ENCODE assay signal across 16 cellular contexts in the genomic region with DNA sequence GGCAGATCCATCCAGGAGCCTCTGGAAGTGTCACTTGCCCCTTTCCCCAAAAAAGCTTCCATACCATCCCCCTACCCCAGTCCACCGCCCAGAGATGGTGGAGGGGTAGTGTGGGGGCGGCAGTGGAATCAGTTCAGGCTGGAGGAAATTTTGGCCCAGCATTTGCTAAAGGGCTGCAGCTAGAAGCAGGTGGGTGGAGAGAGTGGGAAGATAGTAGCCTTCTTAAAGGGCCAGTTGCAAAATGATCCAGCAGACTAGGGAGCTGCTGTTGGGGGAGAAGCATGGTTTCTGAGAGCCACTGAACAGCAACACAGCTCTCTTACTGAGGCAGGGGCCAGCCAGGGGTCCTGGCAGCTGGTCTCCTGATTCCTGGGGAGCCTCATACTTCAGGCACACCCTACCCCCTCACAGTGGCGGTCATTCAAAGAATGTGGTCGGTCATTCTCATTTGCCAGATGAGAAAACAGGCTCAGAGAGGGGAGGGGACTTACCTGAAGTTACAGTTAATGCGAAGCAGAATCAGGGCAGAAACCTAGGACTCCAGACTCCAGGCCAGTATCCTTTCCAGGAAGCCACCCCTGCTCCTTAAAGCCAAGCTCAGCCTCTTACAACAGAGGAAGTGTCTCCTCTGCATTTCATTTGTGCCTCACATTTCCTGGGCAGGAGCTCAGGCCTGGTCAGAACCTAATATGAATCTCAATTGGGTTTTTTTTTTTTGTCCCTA. TPM values are rescaled to one million over a fixed set of nuclear protein-coding genes. Genes with fewer than 3 reads are reported as not detected.
DNase-seq lines count a peak whose midpoint lies in the region; ATAC-seq, FAIRE-seq and TF ChIP-seq lines count a peak whose summit lies in the region.
"Had no signal": no experiment of that assay in that cellular context is flagged by ENCODE, and none has a peak within 500 bp of the region (broad histone marks: within the 10 kb centered on the region; RNA-seq: fewer than 3 reads in every experiment).

No MANE protein-coding gene starts in this region.

- H3K9me3 ChIP-seq in K562 (replicated peaks; ENCODE audit: control insufficient read depth, insufficient read depth, low read depth, low read length) = no peaks in the 10 kb centered on the region
- H3K9me3 ChIP-seq: heart left ventricle had no signal

- 28% methylated on average over 5 of the region's 5 CpGs for WGBS in K562 (ENCODE audit: insufficient coverage, low coverage, missing lambda C conversion rate)

- POLR2A ChIA-PET in K562 (lab: Yijun Ruan, JAX) = interaction anchor here (0.6 to 1.1 kb wide), 3 partner anchors 29 to 143 kb away, joined by 3 read pairs; no protein-coding TSS in a partner anchor

- TF ChIP-seq CTCF in K562 (IDR thresholded peaks at IDR 0.05 in 2 of 3, conservative IDR thresholded peaks at IDR 0.05 in 1 of 3; ENCODE audit: insufficient read depth in 2 of 3, low read depth in 1 of 3, low read length in 3 of 3) (no peak), type B pancreatic cell (conservative IDR thresholded peaks at IDR 0.05) (no peak)

- no peak for TF ChIP-seq POLR2A in K562 (conservative IDR thresholded peaks at IDR 0.05)
- TF ChIP-seq POLR2A in GM12892 (IDR thresholded peaks at IDR 0.05; ENCODE audit: low read depth, low read length) = no peak

- no peak for ATAC-seq in activated naive CD8-positive, alpha-beta T cell treated with anti-CD3 and anti-CD28 coated beads, Interleukin-2, amount 50 U/mL, for 24 hours
- peak; percentile 75 for ATAC-seq in K562
- ATAC-seq: esophagus mucosa; stimulated activated memory B cell treated with anti-CD40 and anti-IgM and Interleukin-4, amounts not matched to agents 10 μg/mL and 1 μg/mL and 100 μg/mL, for 72 hours; T-helper 17 cell had no signal

- TF ChIP-seq EP300 in K562 (IDR thresholded peaks at IDR 0.05; ENCODE audit: low read length) = no peak

- H4K20me1 ChIP-seq in K562 (replicated peaks; ENCODE audit: control insufficient read depth, insufficient read depth, low read length) = 0 out of 2 replicates have a peak, but pooled peaks cover 7% of the 10 kb centered on the region

- peaks cover 3% of the 10 kb centered on the region for H3K9me1 ChIP-seq in K562 (ENCODE audit: control insufficient read depth, insufficient read depth, low read length)

- intact Hi-C loops in K562 (cut with micrococcal nuclease) = no loop called here

- H3K36me3 ChIP-seq in K562 (ENCODE audit: control insufficient read depth, insufficient read depth, low read length) = peaks cover under 1% of the 10 kb centered on the region; the same call in 2 of the 3 replicates

- no peak overlapping the region for H3K4me3 ChIP-seq in K562
- H3K4me3 ChIP-seq: heart left ventricle had no signal

- H3K4me1 ChIP-seq in K562 (replicated peaks in 1 of 2; ENCODE audit: control insufficient read depth in 2 of 2, insufficient read depth in 2 of 2, low read length in 2 of 2) = peaks cover 9 to 25% of the 10 kb centered on the region in 2 experiments; a peak in 4 of 5 replicates

- H3K4me1 Mint-ChIP-seq in activated naive CD8-positive, alpha-beta T cell (ENCODE audit: low read depth) = peaks cover 19% of the 10 kb centered on the region
- H3K4me1 Mint-ChIP-seq in activated naive CD8-positive, alpha-beta T cell treated with anti-CD3 and anti-CD28 coated beads, Interleukin-2, amount 50 U/mL, for 24 hours = peaks cover 23% of the 10 kb centered on the region
- peaks cover 16% of the 10 kb centered on the region for H3K4me1 Mint-ChIP-seq in type B pancreatic cell (ENCODE audit: unreplicated experiment)

- H3K79me2 ChIP-seq in K562 (ENCODE audit: control insufficient read depth, insufficient read depth, low read length) = no peaks in the 10 kb centered on the region

- no peak for DNase-seq in activated naive CD8-positive, alpha-beta T cell treated with anti-CD3 and anti-CD28 coated beads, Interleukin-2, amount 50 U/mL, for 24 hours
- DNase-seq in K562 (ENCODE audit: extremely low read depth in 1 of 4, low spot score in 3 of 4) (peak in 3 of 4 experiments; percentile 18 to 52 (median 49)), type B pancreatic cell (ENCODE audit: extremely low spot score, unreplicated experiment) (no peak), GM12892 (ENCODE audit: insufficient read length) (no peak), NCI-H748 treated with DMSO at 0.1 percent for 48 hours (lab: John Stamatoyannopoulos, UW) (no peak), NCI-H2081 treated with DMSO at 0.1 percent for 48 hours (lab: John Stamatoyannopoulos, UW) (no peak)
- DNase-seq: activated CD4-positive, alpha-beta T cell treated with anti-CD3 and anti-CD28 coated beads, Interleukin-2, amount 10 ng/mL, durations not matched to agents 7 days and 5 days; heart left ventricle; kidney glomerular epithelial cell; NCI-H2171; T-helper 17 cell had no signal

- TF ChIP-seq RAD21 in K562 (CRISPR knock-in tag; conservative IDR thresholded peaks at IDR 0.05 in 1 of 2, IDR thresholded peaks at IDR 0.05 in 1 of 2) = no peak

- H3K27me3 ChIP-seq in K562 (ENCODE audit: control insufficient read depth in 2 of 2, insufficient read depth in 2 of 2, low read length in 2 of 2) = no peaks in the 10 kb centered on the region
- no peaks in the 10 kb centered on the region for H3K27me3 ChIP-seq in layer of hippocampus (ENCODE audit: control insufficient read depth, insufficient read depth, low read length)

- H3K27ac ChIP-seq in K562 (ENCODE audit: extremely low read depth, low read depth, low read length) (peak overlapping the region; percentile 57; the same call in 2 of the 3 replicates), layer of hippocampus (ENCODE audit: low read depth, low read length) (peak overlapping the region; percentile 63)
- H3K27ac ChIP-seq: heart left ventricle had no signal

- peaks cover 2% of the 10 kb centered on the region for H3K36me3 Mint-ChIP-seq in activated naive CD8-positive, alpha-beta T cell
- H3K36me3 Mint-ChIP-seq in activated naive CD8-positive, alpha-beta T cell treated with anti-CD3 and anti-CD28 coated beads, Interleukin-2, amount 50 U/mL, for 24 hours (ENCODE audit: low read depth) = peaks cover 7% of the 10 kb centered on the region
- H3K36me3 Mint-ChIP-seq in type B pancreatic cell = no peaks in the 10 kb centered on the region

- no peak overlapping the region for H3K4me2 ChIP-seq in K562 (ENCODE audit: insufficient read depth, low read length)

- in situ Hi-C loops in K562 (cut with MboI) = no loop called here

- H3K4me3 Mint-ChIP-seq in activated naive CD8-positive, alpha-beta T cell = no peak overlapping the region
- H3K4me3 Mint-ChIP-seq in activated naive CD8-positive, alpha-beta T cell treated with anti-CD3 and anti-CD28 coated beads, Interleukin-2, amount 50 U/mL, for 24 hours = no peak overlapping the region
- no peak overlapping the region for H3K4me3 Mint-ChIP-seq in type B pancreatic cell
- H3K4me3 Mint-ChIP-seq: activated CD4-positive, alpha-beta T cell treated with anti-CD3 and anti-CD28 coated beads, Interleukin-2, amount 10 ng/mL, durations not matched to agents 7 days and 5 days; stimulated activated memory B cell treated with anti-CD40 and anti-IgM and Interleukin-4, amounts not matched to agents 10 μg/mL and 1 μg/mL and 100 μg/mL, for 72 hours; T-helper 17 cell had no signal

- peak overlapping the region; percentile 41; the same call in 1 of the 2 replicates for H2AFZ ChIP-seq in K562 (ENCODE audit: low read depth, low read length)

- peak; percentile 83 for FAIRE-seq in K562 (lab: Jason Lieb, UNC)
- FAIRE-seq in GM12892 (lab: Jason Lieb, UNC) = no peak
- FAIRE-seq: H54 had no signal

- BruUV-seq in K562 (replicated peaks; lab: Mats Ljungman, UMichigan) = no TSS peak

- H3K27ac Mint-ChIP-seq in activated naive CD8-positive, alpha-beta T cell = peak overlapping the region; percentile 46
- H3K27ac Mint-ChIP-seq in activated naive CD8-positive, alpha-beta T cell treated with anti-CD3 and anti-CD28 coated beads, Interleukin-2, amount 50 U/mL, for 24 hours = no peak overlapping the region
- peak overlapping the region; percentile 18 for H3K27ac Mint-ChIP-seq in type B pancreatic cell
- H3K27ac Mint-ChIP-seq: activated CD4-positive, alpha-beta T cell treated with anti-CD3 and anti-CD28 coated beads, Interleukin-2, amount 10 ng/mL, durations not matched to agents 7 days and 5 days; stimulated activated memory B cell treated with anti-CD40 and anti-IgM and Interleukin-4, amounts not matched to agents 10 μg/mL and 1 μg/mL and 100 μg/mL, for 72 hours; T-helper 17 cell had no signal

- peak overlapping the region in 1 of 2 experiments; percentile 70; a peak in 2 of 4 replicates for H3K9ac ChIP-seq in K562 (ENCODE audit: insufficient read depth in 1 of 2, low read depth in 2 of 2, low read length in 2 of 2)

- CTCF ChIA-PET in K562 (lab: Yijun Ruan, JAX; ENCODE audit: low intra/inter-chr PET ratio) = no interaction called here

- no peaks in the 10 kb centered on the region for H3K9me3 Mint-ChIP-seq in activated naive CD8-positive, alpha-beta T cell (ENCODE audit: low read depth)
- no peaks in the 10 kb centered on the region for H3K9me3 Mint-ChIP-seq in activated naive CD8-positive, alpha-beta T cell treated with anti-CD3 and anti-CD28 coated beads, Interleukin-2, amount 50 U/mL, for 24 hours
- no peaks in the 10 kb centered on the region for H3K9me3 Mint-ChIP-seq in type B pancreatic cell
- H3K9me3 Mint-ChIP-seq: activated CD4-positive, alpha-beta T cell treated with anti-CD3 and anti-CD28 coated beads, Interleukin-2, amount 10 ng/mL, durations not matched to agents 7 days and 5 days; stimulated activated memory B cell treated with anti-CD40 and anti-IgM and Interleukin-4, amounts not matched to agents 10 μg/mL and 1 μg/mL and 100 μg/mL, for 72 hours had no signal

- no peaks in the 10 kb centered on the region for H3K27me3 Mint-ChIP-seq in activated naive CD8-positive, alpha-beta T cell
- no peaks in the 10 kb centered on the region for H3K27me3 Mint-ChIP-seq in activated naive CD8-positive, alpha-beta T cell treated with anti-CD3 and anti-CD28 coated beads, Interleukin-2, amount 50 U/mL, for 24 hours
- H3K27me3 Mint-ChIP-seq in type B pancreatic cell = peaks cover 16% of the 10 kb centered on the region
- H3K27me3 Mint-ChIP-seq: activated CD4-positive, alpha-beta T cell treated with anti-CD3 and anti-CD28 coated beads, Interleukin-2, amount 10 ng/mL, durations not matched to agents 7 days and 5 days; T-helper 17 cell had no signal

RNA-seq across cellular contexts. Expression of gene SEC14L2, which starts 5.4 kb away (rescaled TPM):
- 0.44 and 0.46 TPM in 2 replicates for total RNA-seq in K562 (2011; cell fraction: chromatin; rRNA removed; ENCODE audit: low replicate concordance)
- 0.67 and 1.1 TPM in 2 replicates for total RNA-seq in K562 (2011; cell fraction: nucleolus; rRNA removed)
- 0.81 and 1.2 TPM in 2 replicates for total RNA-seq in K562 (2011; cell fraction: nucleoplasm; rRNA removed)
- total RNA-seq in K562 (2014; rRNA removed) = 0.05 and 0.08 TPM in 2 replicates
- 0.04 and 0.06 TPM in 2 replicates for total RNA-seq in K562 (2014; rRNA removed; fragmentation: Illumina TruSeq; extraction: Trizol)
- total RNA-seq in K562 (2015; rRNA removed; fragmentation: Illumina TruSeq; extraction: Trizol) = 0.11 TPM in 2 replicates
- 0.04 and 0.16 TPM in 2 replicates for total RNA-seq in K562 (2021)
- polyA plus RNA-seq in K562 (2011; rRNA removed) = 0.07 and 0.11 TPM in 2 replicates
- 0.03 and 0.07 TPM in 2 replicates for polyA plus RNA-seq in K562 (2011; cell fraction: cytosol; rRNA removed)
- polyA plus RNA-seq in K562 (2011; cell fraction: nucleus; rRNA removed) = 0.23 and 0.29 TPM in 2 replicates
- polyA plus RNA-seq in K562 (2012) = 0.36 and 0.39 TPM in 2 replicates
- 0.06 and 0.12 TPM in 2 replicates for polyA plus RNA-seq in K562 (2014; fragmentation: Illumina TruSeq; extraction: Trizol)
- polyA plus RNA-seq in K562 (2014; fragmentation: Nextera tagmentation; extraction: Ambion mirVana) = under 1 TPM; 0.10 to 0.17 TPM
- polyA plus RNA-seq in K562 (2014; rRNA removed) = 0.03 TPM in 1 of 2 replicates, not detected in the other
- 0.21 and 0.46 TPM in 2 replicates for polyA minus RNA-seq in K562 (2011; rRNA and poly(A)+ RNA removed)
- polyA minus RNA-seq in K562 (2011; cell fraction: cytosol; rRNA and poly(A)+ RNA removed) = not detected in 2 replicates
- 0.54 and 1.3 TPM in 2 replicates for polyA minus RNA-seq in K562 (2011; cell fraction: nucleus; rRNA and poly(A)+ RNA removed)
- 7.9 and 9.6 TPM in 2 replicates for total RNA-seq in type B pancreatic cell (ENCODE audit: low replicate concordance)
- 2.9 TPM for polyA plus RNA-seq in GM12892 (2012; ENCODE audit: missing spikeins)

RNA-seq across cellular contexts. Expression of gene RNF215, which starts 15.0 kb away (rescaled TPM):
- 27.4 and 48.7 TPM in 2 replicates for total RNA-seq in K562 (2011; cell fraction: chromatin; rRNA removed; ENCODE audit: low replicate concordance)
- total RNA-seq in K562 (2011; cell fraction: nucleolus; rRNA removed) = 28.0 and 30.2 TPM in 2 replicates
- total RNA-seq in K562 (2011; cell fraction: nucleoplasm; rRNA removed) = 20.8 and 23.6 TPM in 2 replicates
- total RNA-seq in K562 (2014; rRNA removed) (4.0 and 4.7 TPM in 2 replicates), K562 (2014; rRNA removed; fragmentation: Illumina TruSeq; extraction: Trizol) (1.7 and 2.7 TPM in 2 replicates), K562 (2015; rRNA removed; fragmentation: Illumina TruSeq; extraction: Trizol) (2.2 and 2.3 TPM in 2 replicates), K562 (2021) (6.8 and 9.2 TPM in 2 replicates), type B pancreatic cell (ENCODE audit: low replicate concordance) (16.9 and 29.2 TPM in 2 replicates)
- polyA plus RNA-seq in K562 (2011; rRNA removed) (5.6 and 7.1 TPM in 2 replicates), K562 (2014; fragmentation: Illumina TruSeq; extraction: Trizol) (2.1 and 3.9 TPM in 2 replicates), K562 (2014; fragmentation: Nextera tagmentation; extraction: Ambion mirVana) (under 1 TPM; 0.08 to 0.10 TPM), K562 (2014; rRNA removed) (7.2 and 9.8 TPM in 2 replicates)
- polyA plus RNA-seq in K562 (2011; cell fraction: cytosol; rRNA removed) = 5.7 and 6.6 TPM in 2 replicates
- 45.1 and 65.6 TPM in 2 replicates for polyA plus RNA-seq in K562 (2011; cell fraction: nucleus; rRNA removed)
- 4.8 and 8.3 TPM in 2 replicates for polyA plus RNA-seq in K562 (2012)
- 2.4 and 4.7 TPM in 2 replicates for polyA minus RNA-seq in K562 (2011; rRNA and poly(A)+ RNA removed)
- polyA minus RNA-seq in K562 (2011; cell fraction: cytosol; rRNA and poly(A)+ RNA removed) = 4.0 and 6.6 TPM in 2 replicates
- polyA minus RNA-seq in K562 (2011; cell fraction: nucleus; rRNA and poly(A)+ RNA removed) = 7.2 and 8.2 TPM in 2 replicates
- 5.6 TPM for polyA plus RNA-seq in GM12892 (2012; ENCODE audit: missing spikeins)

RNA-seq across cellular contexts. Expression of gene MTFP1, which starts 23.4 kb away (rescaled TPM):
- 10.0 and 26.7 TPM in 2 replicates for total RNA-seq in K562 (2011; cell fraction: chromatin; rRNA removed; ENCODE audit: low replicate concordance)
- 43.5 and 54.1 TPM in 2 replicates for total RNA-seq in K562 (2011; cell fraction: nucleolus; rRNA removed)
- 28.7 and 33.9 TPM in 2 replicates for total RNA-seq in K562 (2011; cell fraction: nucleoplasm; rRNA removed)
- total RNA-seq in K562 (2014; rRNA removed) (52.0 and 66.0 TPM in 2 replicates), K562 (2014; rRNA removed; fragmentation: Illumina TruSeq; extraction: Trizol) (25.2 and 30.1 TPM in 2 replicates), K562 (2015; rRNA removed; fragmentation: Illumina TruSeq; extraction: Trizol) (34.0 and 38.4 TPM in 2 replicates), K562 (2021) (43.3 and 45.8 TPM in 2 replicates), type B pancreatic cell (ENCODE audit: low replicate concordance) (16.1 and 20.6 TPM in 2 replicates)
- polyA plus RNA-seq in K562 (2011; rRNA removed) (24.0 and 37.7 TPM in 2 replicates), K562 (2014; fragmentation: Illumina TruSeq; extraction: Trizol) (22.5 and 35.0 TPM in 2 replicates), K562 (2014; fragmentation: Nextera tagmentation; extraction: Ambion mirVana) (10 to 100 TPM; 10.7 to 17.5 TPM), K562 (2014; rRNA removed) (41.8 and 42.0 TPM in 2 replicates)
- 52.1 and 102 TPM in 2 replicates for polyA plus RNA-seq in K562 (2011; cell fraction: cytosol; rRNA removed)
- polyA plus RNA-seq in K562 (2011; cell fraction: nucleus; rRNA removed) = 36.8 and 44.5 TPM in 2 replicates
- 37.8 and 39.6 TPM in 2 replicates for polyA plus RNA-seq in K562 (2012)
- polyA minus RNA-seq in K562 (2011; rRNA and poly(A)+ RNA removed) = 12.5 and 13.8 TPM in 2 replicates
- polyA minus RNA-seq in K562 (2011; cell fraction: cytosol; rRNA and poly(A)+ RNA removed) = 18.5 and 20.8 TPM in 2 replicates
- polyA minus RNA-seq in K562 (2011; cell fraction: nucleus; rRNA and poly(A)+ RNA removed) = 19.5 and 23.8 TPM in 2 replicates
- 53.5 TPM for polyA plus RNA-seq in GM12892 (2012; ENCODE audit: missing spikeins)

RNA-seq across cellular contexts. Expression of gene CCDC157, which starts 45.4 kb away (rescaled TPM):
- 1.1 and 2.6 TPM in 2 replicates for total RNA-seq in K562 (2011; cell fraction: chromatin; rRNA removed; ENCODE audit: low replicate concordance)
- total RNA-seq in K562 (2011; cell fraction: nucleolus; rRNA removed) = 2.2 and 2.4 TPM in 2 replicates
- total RNA-seq in K562 (2011; cell fraction: nucleoplasm; rRNA removed) = 1.3 and 1.4 TPM in 2 replicates
- total RNA-seq in K562 (2014; rRNA removed) = 1.00 and 1.0 TPM in 2 replicates
- total RNA-seq in K562 (2014; rRNA removed; fragmentation: Illumina TruSeq; extraction: Trizol) = 0.18 and 0.22 TPM in 2 replicates
- total RNA-seq in K562 (2015; rRNA removed; fragmentation: Illumina TruSeq; extraction: Trizol) = 0.34 and 0.47 TPM in 2 replicates
- 0.80 and 0.85 TPM in 2 replicates for total RNA-seq in K562 (2021)
- 1.3 and 1.4 TPM in 2 replicates for polyA plus RNA-seq in K562 (2011; rRNA removed)
- polyA plus RNA-seq in K562 (2011; cell fraction: cytosol; rRNA removed) = 2.2 and 3.5 TPM in 2 replicates
- polyA plus RNA-seq in K562 (2011; cell fraction: nucleus; rRNA removed) = 1.9 and 3.3 TPM in 2 replicates
- polyA plus RNA-seq in K562 (2012) = 0.96 and 1.1 TPM in 2 replicates
- 0.68 and 0.94 TPM in 2 replicates for polyA plus RNA-seq in K562 (2014; fragmentation: Illumina TruSeq; extraction: Trizol)
- polyA plus RNA-seq in K562 (2014; fragmentation: Nextera tagmentation; extraction: Ambion mirVana) = under 1 TPM; 0.04 to 0.18 TPM
- polyA plus RNA-seq in K562 (2014; rRNA removed) = 0.85 and 0.95 TPM in 2 replicates
- 0.33 and 0.46 TPM in 2 replicates for polyA minus RNA-seq in K562 (2011; rRNA and poly(A)+ RNA removed)
- polyA minus RNA-seq in K562 (2011; cell fraction: cytosol; rRNA and poly(A)+ RNA removed) = not detected in 2 replicates
- polyA minus RNA-seq in K562 (2011; cell fraction: nucleus; rRNA and poly(A)+ RNA removed) = 0.67 and 1.8 TPM in 2 replicates
- 6.9 and 9.4 TPM in 2 replicates for total RNA-seq in type B pancreatic cell (ENCODE audit: low replicate concordance)
- polyA plus RNA-seq in GM12892 (2012; ENCODE audit: missing spikeins) = 0.76 TPM

RNA-seq across cellular contexts. Expression of gene SF3A1, which starts 45.5 kb away (rescaled TPM):
- total RNA-seq in K562 (2011; cell fraction: chromatin; rRNA removed; ENCODE audit: low replicate concordance) = 97.8 and 155 TPM in 2 replicates
- total RNA-seq in K562 (2011; cell fraction: nucleolus; rRNA removed) = 57.5 and 59.2 TPM in 2 replicates
- 64.3 and 68.5 TPM in 2 replicates for total RNA-seq in K562 (2011; cell fraction: nucleoplasm; rRNA removed)
- total RNA-seq in K562 (2014; rRNA removed) (53.7 and 89.0 TPM in 2 replicates), K562 (2014; rRNA removed; fragmentation: Illumina TruSeq; extraction: Trizol) (12.3 and 12.8 TPM in 2 replicates), K562 (2015; rRNA removed; fragmentation: Illumina TruSeq; extraction: Trizol) (13.0 and 21.3 TPM in 2 replicates), K562 (2021) (223 and 228 TPM in 2 replicates), type B pancreatic cell (ENCODE audit: low replicate concordance) (160 and 190 TPM in 2 replicates)
- polyA plus RNA-seq in K562 (2011; rRNA removed) (8.6 and 29.3 TPM in 2 replicates), K562 (2014; fragmentation: Illumina TruSeq; extraction: Trizol) (113 and 116 TPM in 2 replicates), K562 (2014; fragmentation: Nextera tagmentation; extraction: Ambion mirVana) (1 to 10 TPM; 6.7 to 8.2 TPM), K562 (2014; rRNA removed) (29.4 and 38.3 TPM in 2 replicates)
- polyA plus RNA-seq in K562 (2011; cell fraction: cytosol; rRNA removed) = 13.3 and 16.5 TPM in 2 replicates
- 39.0 and 54.0 TPM in 2 replicates for polyA plus RNA-seq in K562 (2011; cell fraction: nucleus; rRNA removed)
- 151 and 159 TPM in 2 replicates for polyA plus RNA-seq in K562 (2012)
- 25.9 and 43.8 TPM in 2 replicates for polyA minus RNA-seq in K562 (2011; rRNA and poly(A)+ RNA removed)
- polyA minus RNA-seq in K562 (2011; cell fraction: cytosol; rRNA and poly(A)+ RNA removed) = 99.3 and 217 TPM in 2 replicates
- polyA minus RNA-seq in K562 (2011; cell fraction: nucleus; rRNA and poly(A)+ RNA removed) = 39.0 and 40.8 TPM in 2 replicates
- polyA plus RNA-seq in GM12892 (2012; ENCODE audit: missing spikeins) = 55.5 TPM

Comparison
In these comparisons a context has a peak if more than half of its experiments do, and no peak if none do; other contexts are left out.
1. DNase-seq: peak in K562 (3 of 4); none in activated naive CD8-positive, alpha-beta T cell treated with anti-CD3 and anti-CD28 coated beads, Interleukin-2, amount 50 U/mL, for 24 hours (single experiment), type B pancreatic cell (single experiment), GM12892 (single experiment), NCI-H748 treated with DMSO at 0.1 percent for 48 hours (single experiment) and NCI-H2081 treated with DMSO at 0.1 percent for 48 hours (single experiment).